In genomic region chr14:77761205-77761931, GRCh38 we compare ENCODE assay signal across 1 cellular context.
A peak's percentile ranks its signal among the peaks of the same experiment; 100 is the strongest.
TF ChIP-seq lines count a peak whose summit lies in the region.

No MANE protein-coding gene starts in this region.

TF ChIP-seq in A549, 52 proteins besides CTCF, POLR2A, EP300 and RAD21 (continued from another document):
- TF ChIP-seq ZFP36 (IDR thresholded peaks at IDR 0.05; ENCODE audit: borderline replicate concordance, partially characterized antibody) (no peak), RCOR1 (IDR thresholded peaks at IDR 0.05; ENCODE audit: low read depth, low read length) (no peak), SMC3 (IDR thresholded peaks at IDR 0.05) (peak; percentile 45; the same call in 1 of the 3 replicates), EHF (CRISPR knock-in tag; IDR thresholded peaks at IDR 0.05) (no peak)
- TF ChIP-seq, protein P1, sequence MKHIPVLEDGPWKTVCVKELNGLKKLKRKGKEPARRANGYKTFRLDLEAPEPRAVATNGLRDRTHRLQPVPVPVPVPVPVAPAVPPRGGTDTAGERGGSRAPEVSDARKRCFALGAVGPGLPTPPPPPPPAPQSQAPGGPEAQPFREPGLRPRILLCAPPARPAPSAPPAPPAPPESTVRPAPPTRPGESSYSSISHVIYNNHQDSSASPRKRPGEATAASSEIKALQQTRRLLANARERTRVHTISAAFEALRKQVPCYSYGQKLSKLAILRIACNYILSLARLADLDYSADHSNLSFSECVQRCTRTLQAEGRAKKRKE (CRISPR knock-in tag; IDR thresholded peaks at IDR 0.05; ENCODE audit: low read depth), result no peak
